8 cellular contexts compared by ENCODE assay signal in the genomic region with DNA sequence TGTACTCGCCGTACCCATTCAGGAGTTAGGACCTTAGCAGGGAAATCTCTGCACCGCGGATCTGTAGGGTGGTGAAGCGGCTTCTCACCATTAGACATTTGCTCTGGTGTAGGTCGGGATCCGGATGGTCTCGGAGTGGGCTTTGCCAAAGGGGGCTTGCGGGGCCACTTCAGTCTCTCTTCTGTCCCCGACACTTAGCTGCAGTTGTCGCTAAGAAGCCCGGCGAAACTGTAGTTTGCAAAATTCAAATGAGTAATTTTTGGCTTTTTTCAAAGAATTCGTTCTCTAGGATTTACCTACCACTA. TPM values are rescaled to one million over a fixed set of nuclear protein-coding genes. Genes with fewer than 3 reads are reported as not detected.
DNase-seq lines count a peak whose midpoint lies in the region; ATAC-seq and TF ChIP-seq lines count a peak whose summit lies in the region.

No MANE protein-coding gene starts in this region.

- intact Hi-C loops in CD4-positive, alpha-beta T cell (cut with DNase I, micrococcal nuclease): loop anchor here (5.0 to 10.0 kb wide), 6 partner anchors 105 to 1665 kb away; partner anchors contain the start of genes AFG1L (in 1 of the 2), ATG5 (in 1 of the 2), MTRES1 (in 1 of the 2) and PREP (in 1 of the 2)

- H3K4me2 ChIP-seq in neural progenitor cell: peak overlapping the region; percentile 86

- H3K27ac Mint-ChIP-seq in CD4-positive, alpha-beta T cell: peak overlapping the region; percentile 96
- peak overlapping the region; percentile 94 for H3K27ac Mint-ChIP-seq in neural progenitor cell

- H3F3A ChIP-seq in neural progenitor cell (ENCODE audit: low read depth): peaks cover 14% of the 10 kb centered on the region

- H3K4me3 Mint-ChIP-seq in CD4-positive, alpha-beta T cell: peak overlapping the region; percentile 97
- H3K4me3 Mint-ChIP-seq in neural progenitor cell: peak overlapping the region; percentile 96

- POLR2A ChIA-PET in CD4-positive, alpha-beta T cell (lab: Charles Lee): interaction anchor here (0.7 kb wide), 1 partner anchor 22 kb away, joined by 3 read pairs; no protein-coding TSS in a partner anchor

- no peaks in the 10 kb centered on the region for H3K9me3 ChIP-seq in CD4-positive, alpha-beta T cell (ENCODE audit: control insufficient read depth, low read length)
- no peaks in the 10 kb centered on the region for H3K9me3 ChIP-seq in KOPT-K1 (ENCODE audit: insufficient read depth, low read length, poor library complexity, severe bottlenecking)
- H3K9me3 ChIP-seq in duodenal mucosa (ENCODE audit: control insufficient read depth in 1 of 2, low read length in 2 of 2): no peaks in the 10 kb centered on the region
- no peaks in the 10 kb centered on the region for H3K9me3 ChIP-seq in neural progenitor cell (ENCODE audit: low read depth)

- H3K9ac ChIP-seq in duodenal mucosa (ENCODE audit: low read depth in 1 of 2, low read length in 2 of 2) (peak overlapping the region; percentile 79 to 90), neural progenitor cell (peak overlapping the region; percentile 92)

- peak overlapping the region; percentile 92 to 97 for H3K4me3 ChIP-seq in duodenal mucosa (ENCODE audit: low read depth in 1 of 2, low read length in 2 of 2)
- H3K4me3 ChIP-seq in neural progenitor cell: peak overlapping the region; percentile 89

- H3K4me1 Mint-ChIP-seq in CD4-positive, alpha-beta T cell (ENCODE audit: low read depth): peaks cover 43% of the 10 kb centered on the region
- H3K4me1 Mint-ChIP-seq in neural progenitor cell: peaks cover 11% of the 10 kb centered on the region

- H3K36me3 ChIP-seq in KOPT-K1 (ENCODE audit: insufficient read depth, low read length) (no peaks in the 10 kb centered on the region; the same call in 1 of the 2 replicates), duodenal mucosa (ENCODE audit: control insufficient read depth in 1 of 2, insufficient read depth in 2 of 2, low read length in 2 of 2) (no peaks in the 10 kb centered on the region), neural progenitor cell (no peaks in the 10 kb centered on the region)

- no peak for ATAC-seq in CD4-positive, alpha-beta T cell (ENCODE audit: poor library complexity)
- ATAC-seq in GM21723 (IDR thresholded peaks at IDR 0.05; ENCODE audit: unreplicated experiment) (no peak), GM18498 (IDR thresholded peaks at IDR 0.05; ENCODE audit: unreplicated experiment) (no peak), left lobe of liver (no peak), GM21423 (IDR thresholded peaks at IDR 0.05; ENCODE audit: unreplicated experiment) (no peak)

- H2AFZ ChIP-seq in neural progenitor cell (replicated peaks): peak overlapping the region; percentile 90

- peaks cover 24% of the 10 kb centered on the region for H3K36me3 Mint-ChIP-seq in CD4-positive, alpha-beta T cell (ENCODE audit: low read depth)
- peaks cover 2% of the 10 kb centered on the region for H3K36me3 Mint-ChIP-seq in neural progenitor cell

- CTCF ChIA-PET in CD4-positive, alpha-beta T cell (lab: Charles Lee): interaction anchor here (1.1 kb wide), 1 partner anchor 22 kb away, joined by 4 read pairs; no protein-coding TSS in a partner anchor

- H3K27ac ChIP-seq in CD4-positive, alpha-beta T cell (ENCODE audit: low read depth, low read length): peak overlapping the region; percentile 64
- peak overlapping the region; percentile 75 for H3K27ac ChIP-seq in KOPT-K1 (ENCODE audit: low read depth, low read length, poor library complexity, severe bottlenecking)
- peak overlapping the region; percentile 60 for H3K27ac ChIP-seq in duodenal mucosa (ENCODE audit: low read depth, low read length)
- peak overlapping the region; percentile 86 for H3K27ac ChIP-seq in neural progenitor cell

- H4K20me1 ChIP-seq in neural progenitor cell (ENCODE audit: low read depth): no peaks in the 10 kb centered on the region

- no peaks in the 10 kb centered on the region for H3K27me3 Mint-ChIP-seq in CD4-positive, alpha-beta T cell
- peaks cover 2% of the 10 kb centered on the region for H3K27me3 Mint-ChIP-seq in neural progenitor cell (ENCODE audit: insufficient read depth, low read depth)

- H3K9me3 Mint-ChIP-seq in CD4-positive, alpha-beta T cell: no peaks in the 10 kb centered on the region
- no peaks in the 10 kb centered on the region for H3K9me3 Mint-ChIP-seq in neural progenitor cell

- no peaks in the 10 kb centered on the region for H3K27me3 ChIP-seq in CD4-positive, alpha-beta T cell (ENCODE audit: control insufficient read depth, insufficient read depth, low read length)
- H3K27me3 ChIP-seq in duodenal mucosa (ENCODE audit: control insufficient read depth in 1 of 2, insufficient read depth in 2 of 2, low read length in 2 of 2) (no peaks in the 10 kb centered on the region), neural progenitor cell (no peaks in the 10 kb centered on the region)

- H3K79me2 ChIP-seq in neural progenitor cell (ENCODE audit: low read depth): peaks cover 63% of the 10 kb centered on the region

- no peak for DNase-seq in CD4-positive, alpha-beta T cell
- no peak for DNase-seq in neural progenitor cell (ENCODE audit: low spot score)
- DNase-seq in left lobe of liver (ENCODE audit: low spot score): no peak

- H3K4me1 ChIP-seq in duodenal mucosa (ENCODE audit: control insufficient read depth in 1 of 2, insufficient read depth in 2 of 2, low read length in 2 of 2): peaks cover 8 to 18% of the 10 kb centered on the region in 2 donors
- H3K4me1 ChIP-seq in neural progenitor cell: peaks cover 6% of the 10 kb centered on the region

- no peak for TF ChIP-seq CTCF in CD4-positive, alpha-beta T cell (IDR thresholded peaks at IDR 0.05)
- no peak for TF ChIP-seq CTCF in neural progenitor cell (IDR thresholded peaks at IDR 0.05)

RNA-seq across cellular contexts. Expression of gene QRSL1, which starts 0.4 kb away (rescaled TPM):
- total RNA-seq in CD4-positive, alpha-beta T cell: 1 to 10 TPM; 7.3 to 9.3 TPM
- total RNA-seq in neural progenitor cell (ENCODE audit: low replicate concordance): 15.0 and 23.0 TPM in 2 replicates
- 6.0 TPM for total RNA-seq in left lobe of liver

RNA-seq across cellular contexts. Expression of gene RTN4IP1, which starts 0.5 kb away (rescaled TPM):
- total RNA-seq in CD4-positive, alpha-beta T cell: 1 to 10 TPM; 2.4 to 2.5 TPM
- total RNA-seq in neural progenitor cell (ENCODE audit: low replicate concordance) (10.2 and 11.8 TPM in 2 replicates), left lobe of liver (6.3 TPM)
